16 cellular contexts compared by ENCODE assay signal in the genomic region with DNA sequence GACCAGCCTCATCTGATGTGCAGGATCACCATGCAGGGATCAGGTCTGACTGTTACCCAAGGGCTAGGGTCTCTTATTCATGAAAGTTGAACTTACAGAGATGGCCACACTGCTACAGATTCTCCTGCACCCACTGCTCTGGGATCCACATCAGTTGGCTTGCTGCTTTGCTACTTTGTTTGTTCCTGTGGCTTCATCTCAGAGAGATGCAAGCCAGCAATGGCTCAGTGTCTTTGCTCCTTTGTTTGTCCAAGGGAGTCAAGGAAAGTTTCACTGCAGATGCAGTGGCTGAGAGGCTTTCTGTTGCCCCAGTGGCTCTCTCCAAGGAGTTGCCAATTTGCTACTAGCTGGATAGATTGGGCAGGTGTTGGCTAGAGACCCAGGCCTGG.
DNase-seq lines count a peak whose midpoint lies in the region; ATAC-seq, FAIRE-seq and TF ChIP-seq lines count a peak whose summit lies in the region.
"Had no signal": no experiment of that assay in that cellular context is flagged by ENCODE, and none has a peak within 500 bp of the region (broad histone marks: within the 10 kb centered on the region; RNA-seq: fewer than 3 reads in every experiment).

No MANE protein-coding gene starts in this region.

- H3K4me1 ChIP-seq in H1 (replicated peaks in 1 of 4; ENCODE audit: control insufficient read depth in 3 of 4, insufficient read depth in 4 of 4, low read length in 3 of 4): peaks cover 0 to 3% (median 1%) of the 10 kb centered on the region in 4 experiments; a peak in 2 of 7 replicates
- no peaks in the 10 kb centered on the region for H3K4me1 ChIP-seq in neuronal stem cell (ENCODE audit: control insufficient read depth in 2 of 2, insufficient read depth in 1 of 2, low read depth in 1 of 2, low read length in 2 of 2)
- H3K4me1 ChIP-seq in CD4-positive, alpha-beta memory T cell (ENCODE audit: insufficient read depth, low read length): no peaks in the 10 kb centered on the region
- H3K4me1 ChIP-seq: BLaER1 treated with 17β-estradiol and CSF1 and Interleukin-3, amounts not matched to agents 10 nM and 100 nM had no signal

- CTCF ChIA-PET in H1 (lab: Charles Lee; ENCODE audit: partially characterized antibody): interaction anchor here (1.0 to 4.0 kb wide), 6 partner anchors 24 to 705 kb away, joined by 3 to 25 read pairs (median 4); no protein-coding TSS in a partner anchor
- CTCF ChIA-PET in CD4-positive, alpha-beta memory T cell (lab: Charles Lee; ENCODE audit: partially characterized antibody): no interaction called here

- peak; percentile 14 for ATAC-seq in HG02943 (IDR thresholded peaks at IDR 0.05; ENCODE audit: low read depth, unreplicated experiment)
- ATAC-seq: K562 had no signal

- POLR2A ChIA-PET in H1 (lab: Charles Lee; ENCODE audit: partially characterized antibody): interaction anchor here (1.2 kb wide), 1 partner anchor 717 kb away, joined by 3 read pairs; no protein-coding TSS in a partner anchor
- POLR2A ChIA-PET in CD4-positive, alpha-beta memory T cell (lab: Charles Lee; ENCODE audit: partially characterized antibody): no interaction called here

- H3K14ac ChIP-seq in H1 (ENCODE audit: insufficient read length) (no peak overlapping the region), neuronal stem cell (ENCODE audit: low read length) (no peak overlapping the region)

- TF ChIP-seq CTCF in C4-2B (conservative IDR thresholded peaks at IDR 0.05): no peak
- TF ChIP-seq CTCF in H1 (IDR thresholded peaks at IDR 0.05; ENCODE audit: control extremely low read depth in 1 of 3, insufficient read depth in 1 of 3, low read depth in 1 of 3, low read length in 3 of 3): no peak

- H4K91ac ChIP-seq in H1 (replicated peaks; ENCODE audit: insufficient read length, low read length): no peak overlapping the region
- H4K91ac ChIP-seq in neuronal stem cell (ENCODE audit: low read depth, low read length, poor library complexity): no peak overlapping the region

- H3K18ac ChIP-seq in H1 (ENCODE audit: extremely low read depth, low read length) (no peak overlapping the region), neuronal stem cell (ENCODE audit: low read length) (no peak overlapping the region)

- no peaks in the 10 kb centered on the region for H3K9me3 Mint-ChIP-seq in CD4-positive, alpha-beta memory T cell
- H3K9me3 Mint-ChIP-seq: CD4-positive, alpha-beta T cell had no signal

- H2BK20ac ChIP-seq in H1 (ENCODE audit: low read length): no peak overlapping the region

- no peaks in the 10 kb centered on the region; a peak in 2 of 8 replicates for H3K36me3 ChIP-seq in H1 (ENCODE audit: control insufficient read depth in 2 of 4, insufficient read depth in 4 of 4, low read length in 3 of 4)
- H3K36me3 ChIP-seq in neuronal stem cell (replicated peaks in 1 of 2; ENCODE audit: control insufficient read depth in 2 of 2, insufficient read depth in 2 of 2, low read length in 2 of 2): no peaks in the 10 kb centered on the region
- H3K36me3 ChIP-seq in CD4-positive, alpha-beta memory T cell (ENCODE audit: insufficient read depth, low read length): no peaks in the 10 kb centered on the region
- H3K36me3 ChIP-seq: BLaER1 treated with 17β-estradiol and CSF1 and Interleukin-3, amounts not matched to agents 10 nM and 100 nM had no signal

- H2AFZ ChIP-seq in H1 (ENCODE audit: low read length) (peak overlapping the region; percentile 41; the same call in 1 of the 2 replicates), neuronal stem cell (ENCODE audit: low read length) (peak overlapping the region; percentile 27)
- H2AFZ ChIP-seq: GM23248 had no signal

- TF ChIP-seq EP300 in H1 (IDR thresholded peaks at IDR 0.05; ENCODE audit: borderline replicate concordance in 1 of 2, low read depth in 2 of 2, low read length in 2 of 2): no peak

- no peaks in the 10 kb centered on the region for H3K79me2 ChIP-seq in H1 (ENCODE audit: control insufficient read depth in 1 of 2, insufficient read depth in 2 of 2, low read length in 2 of 2)

- DNase-seq in H1 (ENCODE audit: low read depth in 1 of 2, low spot score in 2 of 2): no peak
- no peak for DNase-seq in neuronal stem cell (ENCODE audit: low spot score)
- DNase-seq in CD4-positive, alpha-beta memory T cell: no peak
- DNase-seq in NCI-H1092 treated with DMSO at 0.1 percent for 48 hours (lab: John Stamatoyannopoulos, UW): no peak
- no peak for DNase-seq in pons (ENCODE audit: low spot score)
- DNase-seq: 8988T; CD4-positive, alpha-beta T cell; DMS79; GM23248; H7 had no signal

- H3K9ac ChIP-seq in H1 (replicated peaks in 1 of 4; ENCODE audit: extremely low read depth in 1 of 4, low read depth in 3 of 4, low read length in 3 of 4) (no peak overlapping the region), neuronal stem cell (ENCODE audit: low read depth, low read length, poor library complexity) (no peak overlapping the region)
- H3K9ac ChIP-seq: BLaER1 treated with 17β-estradiol and CSF1 and Interleukin-3, amounts not matched to agents 10 nM and 100 nM; GM23248 had no signal

- 0 out of 2 replicates have a peak overlapping the region, but pooled peaks have one; percentile 3 for H2BK12ac ChIP-seq in H1 (ENCODE audit: low read depth, low read length)
- no peak overlapping the region for H2BK12ac ChIP-seq in neuronal stem cell (ENCODE audit: low read length)

- no peaks in the 10 kb centered on the region for H3K23me2 ChIP-seq in H1 (ENCODE audit: low read depth, low read length)

- H3K79me1 ChIP-seq in H1 (ENCODE audit: low read depth, low read length): no peaks in the 10 kb centered on the region
- no peaks in the 10 kb centered on the region for H3K79me1 ChIP-seq in neuronal stem cell (ENCODE audit: low read depth, low read length)

- H3K4me1 Mint-ChIP-seq in CD4-positive, alpha-beta memory T cell: no peaks in the 10 kb centered on the region

- H3K4ac ChIP-seq in H1 (replicated peaks; ENCODE audit: insufficient read length, low read depth, low read length) (no peak overlapping the region), neuronal stem cell (ENCODE audit: low read length) (no peak overlapping the region)

- no peak for FAIRE-seq in H1 (lab: Jason Lieb, UNC)
- FAIRE-seq: GM12892, HTR-8/SVneo, K562 had no signal

- no peak overlapping the region for H3K27ac Mint-ChIP-seq in CD4-positive, alpha-beta memory T cell
- H3K27ac Mint-ChIP-seq: CD4-positive, alpha-beta T cell had no signal

- no peak for TF ChIP-seq POLR2A in H1 (IDR thresholded peaks at IDR 0.05; ENCODE audit: control extremely low read depth in 1 of 2, low read depth in 2 of 2, low read length in 2 of 2)

- H3K4me3 Mint-ChIP-seq in CD4-positive, alpha-beta memory T cell: no peak overlapping the region
- H3K4me3 Mint-ChIP-seq: CD4-positive, alpha-beta T cell had no signal

- no peak overlapping the region for H2BK120ac ChIP-seq in H1 (replicated peaks; ENCODE audit: low read depth, low read length)
- no peak overlapping the region for H2BK120ac ChIP-seq in neuronal stem cell (ENCODE audit: low read depth, low read length)

- no peaks in the 10 kb centered on the region for H3K27me3 Mint-ChIP-seq in CD4-positive, alpha-beta memory T cell
- H3K27me3 Mint-ChIP-seq: CD4-positive, alpha-beta T cell had no signal

- intact Hi-C loops in CD4-positive, alpha-beta memory T cell (cut with micrococcal nuclease): loop anchor here (10.0 kb wide), 1 partner anchor 531 kb away; no protein-coding TSS in a partner anchor

- no peak overlapping the region for H4K8ac ChIP-seq in H1 (ENCODE audit: extremely low read depth, insufficient read depth, low read length)
- no peak overlapping the region for H4K8ac ChIP-seq in neuronal stem cell (ENCODE audit: low read depth, low read length)

- H3K56ac ChIP-seq in H1 (replicated peaks; ENCODE audit: insufficient read length, low read depth, low read length): no peak overlapping the region

- no peak overlapping the region for H3K4me3 ChIP-seq in H1 (ENCODE audit: extremely low read depth in 1 of 4, insufficient read depth in 2 of 4, low read depth in 3 of 4, low read length in 4 of 4)
- H3K4me3 ChIP-seq in neuronal stem cell (ENCODE audit: low read length in 2 of 2): no peak overlapping the region
- H3K4me3 ChIP-seq in CD4-positive, alpha-beta memory T cell (ENCODE audit: low read length in 2 of 2): no peak overlapping the region
- H3K4me3 ChIP-seq: BLaER1 treated with 17β-estradiol and CSF1 and Interleukin-3, amounts not matched to agents 10 nM and 100 nM; GM23248; K562 had no signal

- H3K27ac ChIP-seq in C4-2B (peak overlapping the region; percentile 65), H1 (ENCODE audit: low read depth, low read length) (no peak overlapping the region), neuronal stem cell (replicated peaks; ENCODE audit: low read length) (no peak overlapping the region)
- no peak overlapping the region for H3K27ac ChIP-seq in CD4-positive, alpha-beta memory T cell (ENCODE audit: low read depth, low read length)
- H3K27ac ChIP-seq: BLaER1 treated with 17β-estradiol and CSF1 and Interleukin-3, amounts not matched to agents 10 nM and 100 nM; GM23248 had no signal

- no peak for TF ChIP-seq RAD21 in H1 (IDR thresholded peaks at IDR 0.05 in 1 of 2, conservative IDR thresholded peaks at IDR 0.05 in 1 of 2; ENCODE audit: low read depth in 2 of 2, low read length in 2 of 2)

- no peaks in the 10 kb centered on the region for H3K36me3 Mint-ChIP-seq in CD4-positive, alpha-beta memory T cell

- H2BK5ac ChIP-seq in H1 (ENCODE audit: low read depth, low read length): no peak overlapping the region
- no peak overlapping the region for H2BK5ac ChIP-seq in neuronal stem cell (ENCODE audit: low read length)

- H3K27me3 ChIP-seq in H1 (replicated peaks in 1 of 4; ENCODE audit: control insufficient read depth in 3 of 4, extremely low read depth in 1 of 4, insufficient read depth in 3 of 4, low read length in 3 of 4) (no peaks in the 10 kb centered on the region), neuronal stem cell (ENCODE audit: control insufficient read depth in 3 of 3, insufficient read depth in 3 of 3, low read depth in 1 of 3, low read length in 3 of 3) (no peaks in the 10 kb centered on the region)
- H3K27me3 ChIP-seq in CD4-positive, alpha-beta memory T cell (ENCODE audit: insufficient read depth, low read length): no peaks in the 10 kb centered on the region
- H3K27me3 ChIP-seq: BLaER1 treated with 17β-estradiol and CSF1 and Interleukin-3, amounts not matched to agents 10 nM and 100 nM had no signal

- H4K5ac ChIP-seq in H1 (ENCODE audit: insufficient read length, low read depth, low read length): no peak overlapping the region

- no peak overlapping the region for H2BK15ac ChIP-seq in H1 (ENCODE audit: low read length)
- H2BK15ac ChIP-seq in neuronal stem cell (ENCODE audit: low read length): no peak overlapping the region

- H4K20me1 ChIP-seq in H1 (replicated peaks in 1 of 2; ENCODE audit: control insufficient read depth in 1 of 2, insufficient read depth in 2 of 2, low read length in 2 of 2): no peaks in the 10 kb centered on the region
- H4K20me1 ChIP-seq: BLaER1 treated with 17β-estradiol and CSF1 and Interleukin-3, amounts not matched to agents 10 nM and 100 nM had no signal

- H3K4me2 ChIP-seq in H1 (ENCODE audit: insufficient read depth in 1 of 2, low read depth in 2 of 2, low read length in 2 of 2) (no peak overlapping the region), neuronal stem cell (ENCODE audit: insufficient read depth, low read length, poor library complexity, severe bottlenecking) (no peak overlapping the region)
- H3K4me2 ChIP-seq: BLaER1 treated with 17β-estradiol and CSF1 and Interleukin-3, amounts not matched to agents 10 nM and 100 nM had no signal

- H2AK5ac ChIP-seq in H1 (ENCODE audit: low read depth, low read length) (no peak overlapping the region), neuronal stem cell (ENCODE audit: low read depth, low read length) (no peak overlapping the region)

- peaks cover 0 to 2% of the 10 kb centered on the region in 2 experiments; a peak in 1 of 4 replicates for H3K9me3 ChIP-seq in H1 (ENCODE audit: insufficient read depth in 2 of 2, low read depth in 1 of 2, low read length in 1 of 2)
- no peaks in the 10 kb centered on the region for H3K9me3 ChIP-seq in neuronal stem cell (replicated peaks in 1 of 2; ENCODE audit: control insufficient read depth in 2 of 2, insufficient read depth in 1 of 2, low read depth in 1 of 2, low read length in 2 of 2)
- no peaks in the 10 kb centered on the region for H3K9me3 ChIP-seq in CD4-positive, alpha-beta memory T cell (ENCODE audit: control insufficient read depth in 1 of 2, low read length in 2 of 2)
- H3K9me3 ChIP-seq: BLaER1 treated with 17β-estradiol and CSF1 and Interleukin-3, amounts not matched to agents 10 nM and 100 nM had no signal

- H3K23ac ChIP-seq in H1 (ENCODE audit: insufficient read length) (no peak overlapping the region), neuronal stem cell (ENCODE audit: low read depth, low read length, poor library complexity) (no peak overlapping the region)
